Comparison of ENCODE assay signal across 16 cellular contexts in the genomic region with DNA sequence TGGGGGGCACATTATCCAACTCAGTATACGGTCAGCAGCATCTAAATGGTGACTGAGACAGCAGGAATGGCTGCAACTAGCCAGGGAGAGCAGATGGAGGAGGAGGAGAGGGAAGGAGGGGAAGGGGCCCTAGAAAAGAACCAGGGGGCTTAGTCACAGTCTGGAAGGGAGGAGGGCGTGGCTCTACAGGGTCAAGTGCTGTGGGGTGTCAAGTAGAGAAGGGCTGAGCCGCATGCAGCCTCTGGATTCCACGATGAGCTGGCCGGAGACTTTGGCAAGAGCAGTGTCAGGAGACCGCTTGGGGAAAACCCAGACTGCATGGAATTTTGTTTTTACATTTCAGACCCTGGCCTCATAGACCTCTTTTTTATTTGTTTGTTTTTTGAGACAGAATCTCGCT. TPM values are rescaled to one million over a fixed set of nuclear protein-coding genes. Genes with fewer than 3 reads are reported as not detected.
DNase-seq lines count a peak whose midpoint lies in the region; ATAC-seq and TF ChIP-seq lines count a peak whose summit lies in the region.
"Had no signal": no experiment of that assay in that cellular context is flagged by ENCODE, and none has a peak within 500 bp of the region (broad histone marks: within the 10 kb centered on the region; RNA-seq: fewer than 3 reads in every experiment).

No MANE protein-coding gene starts in this region.

- in situ Hi-C loops in Caki2 (cut with HindIII; ENCODE audit: low pct_unique_long_range_greater_than_20kb, low sequenced_read_pairs): no loop called here

- CTCF ChIA-PET in PC-3 (lab: Charles Lee): no interaction called here

- H3K18ac ChIP-seq in trophoblast cell (ENCODE audit: low read length): no peak overlapping the region

- H2AK5ac ChIP-seq in trophoblast cell (ENCODE audit: low read length): no peak overlapping the region

- H3K79me2 ChIP-seq in PC-3 (ENCODE audit: low read length) (no peaks in the 10 kb centered on the region), fibroblast of lung (ENCODE audit: control insufficient read depth, insufficient read depth, low read length) (no peaks in the 10 kb centered on the region), trophoblast cell (ENCODE audit: control insufficient read depth, insufficient read depth, low read length, poor library complexity) (no peaks in the 10 kb centered on the region), hepatocyte (no peaks in the 10 kb centered on the region)

- H3K4me2 ChIP-seq in PC-3 (ENCODE audit: low read length) (no peak overlapping the region), fibroblast of lung (ENCODE audit: extremely low read depth, insufficient read depth, low read length) (no peak overlapping the region), trophoblast cell (ENCODE audit: low read length) (no peak overlapping the region), hepatocyte (no peak overlapping the region)

- peaks cover 28% of the 10 kb centered on the region for H3K4me1 ChIP-seq in PC-3 (ENCODE audit: insufficient read depth, low read length)
- no peaks in the 10 kb centered on the region for H3K4me1 ChIP-seq in fibroblast of lung (ENCODE audit: control insufficient read depth, extremely low read depth, insufficient read depth, low read length)
- peaks cover 12 to 20% of the 10 kb centered on the region in 2 experiments for H3K4me1 ChIP-seq in trophoblast cell (ENCODE audit: control insufficient read depth in 1 of 2, insufficient read depth in 2 of 2, low read length in 2 of 2)
- H3K4me1 ChIP-seq in hepatocyte (ENCODE audit: insufficient read depth): peaks cover 6% of the 10 kb centered on the region
- no peaks in the 10 kb centered on the region for H3K4me1 ChIP-seq in right atrium auricular region

- H2BK12ac ChIP-seq in trophoblast cell (ENCODE audit: low read length): no peak overlapping the region

- H3F3A ChIP-seq in PC-3 (ENCODE audit: low read length, unreplicated experiment): no peaks in the 10 kb centered on the region

- POLR2A ChIA-PET in PC-3 (lab: Charles Lee; ENCODE audit: unreplicated experiment): no interaction called here

- H3K23ac ChIP-seq in trophoblast cell (ENCODE audit: low read length): no peak overlapping the region

- peak overlapping the region; percentile 8; the same call in 1 of the 2 replicates for H3K27ac ChIP-seq in PC-3 (ENCODE audit: low read length)
- no peak overlapping the region for H3K27ac ChIP-seq in fibroblast of lung (ENCODE audit: insufficient read depth, low read length)
- H3K27ac ChIP-seq in trophoblast cell (ENCODE audit: low read depth, low read length): no peak overlapping the region
- no peak overlapping the region for H3K27ac ChIP-seq in hepatocyte
- no peak overlapping the region for H3K27ac ChIP-seq in right atrium auricular region
- H3K27ac ChIP-seq: coronary artery had no signal

- H3K4ac ChIP-seq in trophoblast cell (ENCODE audit: low read depth, low read length): no peak overlapping the region

- no CpG with 5 or more reads among the region's 7 CpGs for WGBS in trophoblast cell (ENCODE audit: extremely low coverage, insufficient coverage, insufficient read length)
- 85% methylated on average over 7 of the region's 7 CpGs for WGBS in hepatocyte (ENCODE audit: low lambda C conversion rate, missing lambda C conversion rate)

- no peaks in the 10 kb centered on the region for H4K20me1 ChIP-seq in PC-3 (ENCODE audit: low read length)
- H4K20me1 ChIP-seq in fibroblast of lung (ENCODE audit: control insufficient read depth, extremely low read depth, insufficient read depth, low read length): no peaks in the 10 kb centered on the region
- H4K20me1 ChIP-seq in hepatocyte (ENCODE audit: insufficient read depth, poor library complexity, severe bottlenecking): no peaks in the 10 kb centered on the region

- H3K36me3 ChIP-seq in PC-3 (ENCODE audit: low read depth, low read length): no peaks in the 10 kb centered on the region
- H3K36me3 ChIP-seq in fibroblast of lung (ENCODE audit: control insufficient read depth, insufficient read depth, low read length): no peaks in the 10 kb centered on the region
- no peaks in the 10 kb centered on the region for H3K36me3 ChIP-seq in trophoblast cell (ENCODE audit: control insufficient read depth in 1 of 2, insufficient read depth in 2 of 2, low read length in 2 of 2)
- no peaks in the 10 kb centered on the region for H3K36me3 ChIP-seq in hepatocyte (replicated peaks; ENCODE audit: insufficient read depth, low read depth)
- no peaks in the 10 kb centered on the region for H3K36me3 ChIP-seq in right atrium auricular region

- H3K9ac ChIP-seq in PC-3 (ENCODE audit: low read length) (no peak overlapping the region), fibroblast of lung (ENCODE audit: insufficient read depth, low read length) (no peak overlapping the region), trophoblast cell (ENCODE audit: low read length) (no peak overlapping the region)

- ATAC-seq in PC-3 (peak; percentile 23), GM21723 (IDR thresholded peaks at IDR 0.05; ENCODE audit: unreplicated experiment) (no peak)
- ATAC-seq: right cardiac atrium; stimulated activated naive CD8-positive, alpha-beta T cell treated with anti-CD3 and anti-CD28 coated beads, Interleukin-15, amount 100 ng/mL, for 72 hours; WTC11 had no signal

- H3K79me1 ChIP-seq in trophoblast cell (ENCODE audit: low read length): peaks cover 3% of the 10 kb centered on the region

- H4K91ac ChIP-seq in trophoblast cell (ENCODE audit: low read depth, low read length): peak overlapping the region; percentile 72

- H3K14ac ChIP-seq in trophoblast cell (ENCODE audit: low read length): no peak overlapping the region

- DNase-seq in Caki2 (ENCODE audit: low read depth) (peak; percentile 82), PC-3 (peak; percentile 56), fibroblast of lung (ENCODE audit: low read depth in 2 of 2) (peak; percentile 68 to 98), trophoblast cell (peak; percentile 76 to 80), NCI-H1105 treated with DMSO at 0.1 percent for 48 hours (lab: John Stamatoyannopoulos, UW) (no peak), hepatocyte (ENCODE audit: low spot score) (no peak), right atrium auricular region (ENCODE audit: low spot score) (no peak)
- DNase-seq: foreskin melanocyte; KG1; NCI-H187; NCI-H82; right cardiac atrium; stimulated activated naive CD8-positive, alpha-beta T cell treated with anti-CD3 and anti-CD28 coated beads, Interleukin-15, amount 100 ng/mL, for 72 hours had no signal

- no peak overlapping the region for H2BK120ac ChIP-seq in trophoblast cell (ENCODE audit: insufficient read depth, low read length, poor library complexity)

- H4K12ac ChIP-seq in trophoblast cell (ENCODE audit: low read depth, low read length): no peak overlapping the region

- H3K9me2 ChIP-seq in PC-3 (replicated peaks; ENCODE audit: low read length) (no peaks in the 10 kb centered on the region), hepatocyte (replicated peaks; ENCODE audit: insufficient read depth) (no peaks in the 10 kb centered on the region)

- no peaks in the 10 kb centered on the region for H3K27me3 ChIP-seq in PC-3 (ENCODE audit: low read length)
- no peaks in the 10 kb centered on the region for H3K27me3 ChIP-seq in fibroblast of lung (ENCODE audit: control insufficient read depth, insufficient read depth, low read length)
- H3K27me3 ChIP-seq in trophoblast cell (ENCODE audit: insufficient read depth, low read length): no peaks in the 10 kb centered on the region
- no peaks in the 10 kb centered on the region for H3K27me3 ChIP-seq in hepatocyte
- H3K27me3 ChIP-seq in right atrium auricular region: no peaks in the 10 kb centered on the region

- peak overlapping the region; percentile 4 for H4K8ac ChIP-seq in trophoblast cell (ENCODE audit: low read depth, low read length)

- peak overlapping the region; percentile 2 for H2BK5ac ChIP-seq in trophoblast cell (ENCODE audit: low read depth, low read length, poor library complexity)

- intact Hi-C loops in PC-3 (cut with micrococcal nuclease): no loop called here

- no TSS peak for BruUV-seq in PC-3 (replicated peaks; lab: Mats Ljungman, UMichigan)

- H3K4me3 ChIP-seq in PC-3 (ENCODE audit: low read length) (no peak overlapping the region), fibroblast of lung (replicated peaks in 1 of 4; ENCODE audit: control extremely low read depth in 1 of 4, insufficient read depth in 1 of 4, low read depth in 3 of 4, low read length in 4 of 4) (no peak overlapping the region), trophoblast cell (ENCODE audit: low read depth, low read length) (no peak overlapping the region), hepatocyte (no peak overlapping the region), right atrium auricular region (no peak overlapping the region)
- H3K4me3 ChIP-seq: coronary artery had no signal

- no peak overlapping the region for H2AFZ ChIP-seq in PC-3 (ENCODE audit: low read length)
- H2AFZ ChIP-seq in fibroblast of lung (ENCODE audit: low read length): no peak overlapping the region
- H2AFZ ChIP-seq in trophoblast cell (ENCODE audit: insufficient read depth, low read length, poor library complexity): no peak overlapping the region
- H2AFZ ChIP-seq in hepatocyte: no peak overlapping the region

- TF ChIP-seq CTCF in PC-3 (conservative IDR thresholded peaks at IDR 0.05; ENCODE audit: low read depth, low read length) (no peak), fibroblast of lung (conservative IDR thresholded peaks at IDR 0.05 in 1 of 2, IDR thresholded peaks at IDR 0.05 in 1 of 2; ENCODE audit: low read depth in 1 of 2, low read length in 2 of 2) (no peak), hepatocyte (IDR thresholded peaks at IDR 0.05; ENCODE audit: poor library complexity) (no peak), right atrium auricular region (IDR thresholded peaks at IDR 0.05) (no peak)

- H3K9me3 ChIP-seq in PC-3 (ENCODE audit: low read length): no peaks in the 10 kb centered on the region
- H3K9me3 ChIP-seq in fibroblast of lung (ENCODE audit: control insufficient read depth, insufficient read depth, low read depth, low read length): no peaks in the 10 kb centered on the region
- no peaks in the 10 kb centered on the region for H3K9me3 ChIP-seq in trophoblast cell (ENCODE audit: insufficient read depth, low read depth, low read length)
- no peaks in the 10 kb centered on the region for H3K9me3 ChIP-seq in hepatocyte (ENCODE audit: low read depth)
- H3K9me3 ChIP-seq in right atrium auricular region: no peaks in the 10 kb centered on the region

RNA-seq across cellular contexts. Expression of a gene that starts 25.8 kb away (rescaled TPM):
- total RNA-seq in Caki2 (2014; rRNA removed; shearing (Covaris generic); ENCODE audit: low replicate concordance): 20.5 and 30.0 TPM in 2 replicates
- total RNA-seq in PC-3 (2014; rRNA removed): 57.5 and 71.1 TPM in 2 replicates
- 38.8 and 43.1 TPM in 2 replicates for total RNA-seq in fibroblast of lung
- polyA plus RNA-seq in fibroblast of lung: 39.8 and 41.8 TPM in 2 replicates
- 20.3 and 21.4 TPM in 2 replicates for polyA plus RNA-seq in fibroblast of lung (2012)
- 43.3 and 52.9 TPM in 2 replicates for polyA minus RNA-seq in fibroblast of lung (ENCODE audit: low replicate concordance)
- polyA plus RNA-seq in trophoblast cell (2013): 73.0 TPM in 2 replicates
- 39.6 and 58.4 TPM in 2 replicates for total RNA-seq in hepatocyte
- polyA plus RNA-seq in hepatocyte: 36.0 and 36.2 TPM in 2 replicates
- 10 to 100 TPM; 28.7 to 45.9 TPM for total RNA-seq in right atrium auricular region

RNA-seq across cellular contexts. Expression of a gene that starts 41.6 kb away (rescaled TPM):
- total RNA-seq in Caki2 (2014; rRNA removed; shearing (Covaris generic); ENCODE audit: low replicate concordance): 62.4 and 93.2 TPM in 2 replicates
- 79.5 and 93.9 TPM in 2 replicates for total RNA-seq in PC-3 (2014; rRNA removed)
- 32.0 and 36.5 TPM in 2 replicates for total RNA-seq in fibroblast of lung
- 25.4 and 26.3 TPM in 2 replicates for polyA plus RNA-seq in fibroblast of lung
- polyA plus RNA-seq in fibroblast of lung (2012): 25.4 and 33.9 TPM in 2 replicates
- polyA minus RNA-seq in fibroblast of lung (ENCODE audit: low replicate concordance): 45.8 and 62.2 TPM in 2 replicates
- polyA plus RNA-seq in trophoblast cell (2013): 20.0 and 20.1 TPM in 2 replicates
- 29.1 and 29.6 TPM in 2 replicates for total RNA-seq in hepatocyte
- polyA plus RNA-seq in hepatocyte: 36.1 and 38.2 TPM in 2 replicates
- 10 to 100 TPM in 1 of 2 donors, 1 to 10 TPM in 1; 7.1 to 11.1 TPM for total RNA-seq in right atrium auricular region

Comparison
In these comparisons a context has a peak if more than half of its experiments do, and no peak if none do; other contexts are left out.
1. DNase-seq: peak in Caki2 (single experiment), PC-3 (single experiment), fibroblast of lung (2 of 2) and trophoblast cell (2 of 2); none in NCI-H1105 treated with DMSO at 0.1 percent for 48 hours (single experiment), hepatocyte (single experiment) and right atrium auricular region (single experiment).